Comparison of ENCODE assay signal across 32 cellular contexts in the genomic region with DNA sequence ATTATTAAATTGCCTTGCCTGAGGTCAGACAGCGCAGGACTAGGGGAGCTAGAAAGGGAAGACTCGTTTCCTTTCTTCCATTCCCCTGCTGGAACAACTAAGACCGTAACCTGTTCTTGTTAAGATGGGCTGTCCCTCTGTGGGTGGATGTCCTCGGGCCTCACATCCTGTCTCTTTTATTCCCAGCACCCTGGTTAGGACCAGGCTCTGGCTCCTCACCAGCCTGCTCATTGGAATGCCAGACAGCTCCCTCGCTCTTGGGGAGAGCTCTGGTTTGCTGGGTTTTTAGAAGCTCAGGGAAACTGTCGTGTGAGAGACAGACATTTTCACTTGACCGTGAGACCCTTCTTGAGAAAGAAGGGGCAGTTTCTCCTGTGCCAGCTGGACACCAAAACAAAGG. TPM values are rescaled to one million over a fixed set of nuclear protein-coding genes. Genes with fewer than 3 reads are reported as not detected.
DNase-seq lines count a peak whose midpoint lies in the region; ATAC-seq, FAIRE-seq and TF ChIP-seq lines count a peak whose summit lies in the region.
"Had no signal": no experiment of that assay in that cellular context is flagged by ENCODE, and none has a peak within 500 bp of the region (broad histone marks: within the 10 kb centered on the region; RNA-seq: fewer than 3 reads in every experiment).

No MANE protein-coding gene starts in this region.

- H3K36me3 ChIP-seq in astrocyte (ENCODE audit: insufficient read depth, low read length), result no peaks in the 10 kb centered on the region
- H3K36me3 ChIP-seq: BLaER1 treated with 17β-estradiol and CSF1 and Interleukin-3, amounts not matched to agents 10 nM and 100 nM; stomach had no signal

- no peak overlapping the region for H3K27ac Mint-ChIP-seq in astrocyte (ENCODE audit: unreplicated experiment)
- H3K27ac Mint-ChIP-seq: activated naive CD8-positive, alpha-beta T cell treated with anti-CD3 and anti-CD28 coated beads for 36 hours; memory B cell; T-helper 2 cell treated with Interferon-gamma antibody and Interleukin-4, amounts not matched to agents 5 μg/mL and 100 μg/mL, for 36 hours had no signal

- peaks cover 4% of the 10 kb centered on the region for H3K4me1 Mint-ChIP-seq in astrocyte (ENCODE audit: low read depth, unreplicated experiment)
- H3K4me1 Mint-ChIP-seq: activated naive CD8-positive, alpha-beta T cell treated with anti-CD3 and anti-CD28 coated beads for 36 hours; memory B cell had no signal

- ATAC-seq in HG03460 (IDR thresholded peaks at IDR 0.05; ENCODE audit: unreplicated experiment) (no peak), HG02870 (IDR thresholded peaks at IDR 0.05; ENCODE audit: unreplicated experiment) (no peak)
- ATAC-seq: psoas muscle had no signal

- no peaks in the 10 kb centered on the region for H3K79me2 ChIP-seq in astrocyte (ENCODE audit: insufficient read depth, low read length)

- no peak overlapping the region for H3K4me3 ChIP-seq in astrocyte (ENCODE audit: insufficient read depth, low read depth, low read length)
- H3K4me3 ChIP-seq: A549; BLaER1 treated with 17β-estradiol and CSF1 and Interleukin-3, amounts not matched to agents 10 nM and 100 nM; PC-9; psoas muscle; smooth muscle cell; stomach had no signal

- no peak overlapping the region for H3K4me3 Mint-ChIP-seq in astrocyte (ENCODE audit: unreplicated experiment)
- H3K4me3 Mint-ChIP-seq: activated naive CD8-positive, alpha-beta T cell treated with anti-CD3 and anti-CD28 coated beads for 36 hours; memory B cell; T-helper 2 cell treated with Interferon-gamma antibody and Interleukin-4, amounts not matched to agents 5 μg/mL and 100 μg/mL, for 36 hours had no signal

- no peak overlapping the region for H3K9ac ChIP-seq in astrocyte (ENCODE audit: low read length)
- H3K9ac ChIP-seq: BLaER1 treated with 17β-estradiol and CSF1 and Interleukin-3, amounts not matched to agents 10 nM and 100 nM; KMS-11 had no signal

- H3K4me1 ChIP-seq in astrocyte (ENCODE audit: insufficient read depth, low read length), result no peaks in the 10 kb centered on the region
- H3K4me1 ChIP-seq: A549, psoas muscle had no signal

- no peaks in the 10 kb centered on the region for H4K20me1 ChIP-seq in astrocyte (ENCODE audit: insufficient read depth, low read length)
- H4K20me1 ChIP-seq: BLaER1 treated with 17β-estradiol and CSF1 and Interleukin-3, amounts not matched to agents 10 nM and 100 nM had no signal

- H3K27me3 ChIP-seq in astrocyte (ENCODE audit: insufficient read depth, low read length), result peaks cover 5% of the 10 kb centered on the region
- H3K27me3 ChIP-seq: BLaER1 treated with 17β-estradiol and CSF1 and Interleukin-3, amounts not matched to agents 10 nM and 100 nM; stomach had no signal

- no peak for FAIRE-seq in astrocyte (lab: Jason Lieb, UNC)
- FAIRE-seq: A549, endothelial cell of umbilical vein had no signal

- H3K4me2 ChIP-seq in astrocyte (ENCODE audit: low read length), result no peak overlapping the region
- H3K4me2 ChIP-seq: A549; BLaER1 treated with 17β-estradiol and CSF1 and Interleukin-3, amounts not matched to agents 10 nM and 100 nM; KMS-11; PC-9; smooth muscle cell had no signal

- TF ChIP-seq CTCF in astrocyte (IDR thresholded peaks at IDR 0.05; ENCODE audit: insufficient read depth, low read depth, low read length), result no peak

- H3K9me3 Mint-ChIP-seq in astrocyte (ENCODE audit: unreplicated experiment), result no peaks in the 10 kb centered on the region
- H3K9me3 Mint-ChIP-seq: activated naive CD8-positive, alpha-beta T cell treated with anti-CD3 and anti-CD28 coated beads for 36 hours; memory B cell; T-helper 2 cell treated with Interferon-gamma antibody and Interleukin-4, amounts not matched to agents 5 μg/mL and 100 μg/mL, for 36 hours had no signal

- DNase-seq in Ammon's horn (ENCODE audit: low spot score) (peak; percentile 45), astrocyte (ENCODE audit: low read depth) (no peak), islet precursor cell (peak; percentile 70), retina (peak; percentile 27), EL (no peak), D341Med (ENCODE audit: low spot score) (no peak)
- DNase-seq: activated CD4-positive, alpha-beta T cell treated with anti-CD3 and anti-CD28 coated beads for 4 hours; activated CD8-positive, alpha-beta memory T cell treated with anti-CD3 and anti-CD28 coated beads for 24 hours; activated effector memory CD4-positive, alpha-beta T cell treated with anti-CD3 and anti-CD28 coated beads, Interleukin-2, amount 50 U/mL, for 16 hours; activated naive CD8-positive, alpha-beta T cell treated with anti-CD3 and anti-CD28 coated beads for 36 hours; aorta; cerebellar nuclear complex; DMS53; kidney glomerular epithelial cell; NCI-H1436; PC-9; psoas muscle; Right ventricle myocardium superior; stimulated activated CD4-positive, alpha-beta T cell treated with anti-CD3 and anti-CD28 coated beads, Interleukin-1b, Interleukin-23, amount 100 ng/mL, for 48 hours; stomach; trophoblast cell had no signal

- no peaks in the 10 kb centered on the region for H3K36me3 Mint-ChIP-seq in astrocyte (ENCODE audit: low read depth, unreplicated experiment)
- H3K36me3 Mint-ChIP-seq: activated naive CD8-positive, alpha-beta T cell treated with anti-CD3 and anti-CD28 coated beads for 36 hours; memory B cell had no signal

- peak overlapping the region; percentile 13 for H2AFZ ChIP-seq in astrocyte (ENCODE audit: low read depth, low read length)
- H2AFZ ChIP-seq: PC-9 had no signal

- H3K27ac ChIP-seq in astrocyte (ENCODE audit: low read depth, low read length), result no peak overlapping the region
- H3K27ac ChIP-seq: A549; BLaER1 treated with 17β-estradiol and CSF1 and Interleukin-3, amounts not matched to agents 10 nM and 100 nM; HL-60; KMS-11; PC-9; psoas muscle had no signal

- no peaks in the 10 kb centered on the region for H3K9me3 ChIP-seq in astrocyte (ENCODE audit: insufficient read depth, low read depth, low read length)
- H3K9me3 ChIP-seq: A549; BLaER1 treated with 17β-estradiol and CSF1 and Interleukin-3, amounts not matched to agents 10 nM and 100 nM; psoas muscle; stomach had no signal

- H3K27me3 Mint-ChIP-seq in astrocyte (ENCODE audit: low read depth, unreplicated experiment), result peaks cover 21% of the 10 kb centered on the region

RNA-seq across cellular contexts. Expression of gene HABP2, which starts 58.1 kb away (rescaled TPM):
- total RNA-seq in astrocyte, result not detected in 2 replicates
- total RNA-seq: activated naive CD8-positive, alpha-beta T cell treated with anti-CD3 and anti-CD28 coated beads for 36 hours; aorta; endothelial cell of umbilical vein; NCI-H460; PC-9; smooth muscle cell had no signal

Comparison
In these comparisons a context has a peak if more than half of its experiments do, and no peak if none do; other contexts are left out.
1. DNase-seq: peak in Ammon's horn (single experiment), islet precursor cell (single experiment) and retina (single experiment); none in astrocyte (single experiment), EL (single experiment) and D341Med (single experiment).